ENCODE assay signal across 9 cellular contexts in the genomic region with DNA sequence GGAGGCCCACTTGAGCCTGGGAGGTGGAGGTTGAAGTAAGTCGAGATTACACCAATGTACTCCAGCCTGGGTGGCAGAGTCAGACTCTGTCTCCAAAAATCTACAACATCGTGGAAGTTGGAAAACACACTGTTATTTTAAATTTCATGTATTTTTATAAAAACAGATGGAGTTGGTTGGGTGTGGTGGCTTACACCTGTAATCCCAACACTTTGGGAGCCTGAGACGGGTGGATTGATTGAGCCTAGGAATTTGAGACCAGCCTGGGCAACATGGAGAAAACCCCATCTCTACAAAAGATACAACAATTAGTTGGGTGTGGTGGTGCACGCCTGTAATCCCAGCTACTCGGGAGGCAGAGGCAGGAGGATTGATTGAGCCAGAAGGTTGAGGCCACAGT.
"Had no signal": no experiment of that assay in that cellular context is flagged by ENCODE, and none has a peak within 500 bp of the region (broad histone marks: within the 10 kb centered on the region; RNA-seq: fewer than 3 reads in every experiment).

No MANE protein-coding gene starts in this region.

- H3K27ac ChIP-seq: GM23248 had no signal

- H3K27ac Mint-ChIP-seq: HFFc6 had no signal

- ATAC-seq: HCT116 had no signal

- H3K4me3 Mint-ChIP-seq: HFFc6 had no signal

- FAIRE-seq: HTR-8/SVneo had no signal

- DNase-seq: GM23248, GOT3, H7, HFFc6, IMR-90, KBM-7 had no signal

- H3K4me3 ChIP-seq: GM23248, HAP-1 had no signal

- H2AFZ ChIP-seq: GM23248 had no signal

- H3K9me3 ChIP-seq: HAP-1 had no signal

- H3K9ac ChIP-seq: GM23248 had no signal

- H3K9me3 Mint-ChIP-seq: HFFc6 had no signal
